In genomic region chr3:58577269-58577821, GRCh38 we compare ENCODE assay signal across 11 cellular contexts. TPM values are rescaled to one million over a fixed set of nuclear protein-coding genes. Genes with fewer than 3 reads are reported as not detected.
DNase-seq lines count a peak whose midpoint lies in the region; ATAC-seq, FAIRE-seq and TF ChIP-seq lines count a peak whose summit lies in the region.
"Had no signal": no experiment of that assay in that cellular context is flagged by ENCODE, and none has a peak within 500 bp of the region (broad histone marks: within the 10 kb centered on the region; RNA-seq: fewer than 3 reads in every experiment).

Gene FAM107A (minus strand): TSS chr3:58577391. CDS start chr3:58569860, 7,531 bp downstream.

- H3K4me3 ChIP-seq in muscle layer of duodenum (ENCODE audit: low read depth in 1 of 2, low read length in 2 of 2) (peak within 1 kb of the TSS; percentile 30 to 35), aorta (ENCODE audit: low read length in 2 of 2) (no peak within 1 kb of the TSS)
- H3K4me3 ChIP-seq: hepatocyte had no signal

- intact Hi-C loops in aorta (cut with DNase I): no loop called here

- no peak for FAIRE-seq in D721Med (lab: Jason Lieb, UNC)

- H3K9me3 ChIP-seq in muscle layer of duodenum (ENCODE audit: control insufficient read depth in 1 of 2, low read length in 2 of 2): no peaks in the 10 kb centered on the region
- no peaks in the 10 kb centered on the region for H3K9me3 ChIP-seq in aorta (ENCODE audit: control insufficient read depth, low read length)

- peaks cover 28% of the 10 kb centered on the region for H3K27me3 ChIP-seq in foreskin keratinocyte
- H3K27me3 ChIP-seq in muscle layer of duodenum (ENCODE audit: low read depth, low read length): no peaks in the 10 kb centered on the region
- H3K27me3 ChIP-seq in aorta (ENCODE audit: control insufficient read depth in 1 of 2, insufficient read depth in 2 of 2, low read length in 1 of 2): no peaks in the 10 kb centered on the region
- H3K27me3 ChIP-seq: hepatocyte had no signal

- H3K36me3 ChIP-seq in muscle layer of duodenum (ENCODE audit: control insufficient read depth in 1 of 2, insufficient read depth in 2 of 2, low read length in 2 of 2) (no peaks in the 10 kb centered on the region), aorta (ENCODE audit: control insufficient read depth in 1 of 2, insufficient read depth in 2 of 2, low read length in 1 of 2) (no peaks in the 10 kb centered on the region)

- WGBS in aorta, 2 donors: 6% methylated on average over 12 of the region's 12 CpGs

- ATAC-seq in foreskin keratinocyte: peak; percentile 44
- peak; percentile 73 for ATAC-seq in aorta (ENCODE audit: low FRiP score)
- ATAC-seq in HG03095 (IDR thresholded peaks at IDR 0.05; ENCODE audit: unreplicated experiment): no peak

- DNase-seq in NCI-H82 (lab: John Stamatoyannopoulos, UW): peak; percentile 17
- DNase-seq in NCI-H82 treated with DMSO at 0.1 percent for 48 hours (lab: John Stamatoyannopoulos, UW; ENCODE audit: unreplicated experiment): no peak
- DNase-seq in foreskin keratinocyte: peak in 1 of 2 donors; percentile 26
- peak in 1 of 2 donors; percentile 60 for DNase-seq in aorta
- no peak for DNase-seq in cerebellar nuclear complex (lab: John Stamatoyannopoulos, UW)
- no peak for DNase-seq in D721Med (ENCODE audit: insufficient read length, low spot score)
- DNase-seq: activated CD4-positive, alpha-beta T cell treated with anti-CD3 and anti-CD28 coated beads for 1 hour had no signal

- no peak within 1 kb of the TSS for H3K27ac ChIP-seq in foreskin keratinocyte
- peak within 1 kb of the TSS; percentile 17 for H3K27ac ChIP-seq in muscle layer of duodenum (ENCODE audit: low read length)
- no peak within 1 kb of the TSS for H3K27ac ChIP-seq in aorta (ENCODE audit: low read depth in 1 of 2, low read length in 2 of 2)
- H3K27ac ChIP-seq: hepatocyte had no signal

- H3K4me1 ChIP-seq in foreskin keratinocyte (no peaks in the 10 kb centered on the region), muscle layer of duodenum (ENCODE audit: control insufficient read depth in 1 of 2, insufficient read depth in 2 of 2, low read length in 2 of 2) (peaks cover 0 to 4% of the 10 kb centered on the region in 2 donors), aorta (ENCODE audit: control insufficient read depth in 1 of 2, insufficient read depth in 2 of 2, low read length in 2 of 2) (no peaks in the 10 kb centered on the region)

- TF ChIP-seq CTCF in foreskin keratinocyte (conservative IDR thresholded peaks at IDR 0.05) (peak; percentile 39), D721Med (IDR thresholded peaks at IDR 0.05; ENCODE audit: insufficient read depth, missing control alignments) (no peak)

RNA-seq across cellular contexts. Expression of gene FAM107A, which starts in this region (rescaled TPM):
- total RNA-seq in foreskin keratinocyte: not detected in 2 replicates
- polyA plus RNA-seq in foreskin keratinocyte: not detected in 2 replicates
- 10 to 100 TPM; 10.2 to 23.6 TPM for total RNA-seq in aorta
- polyA plus RNA-seq in aorta: 1 to 10 TPM; 3.8 to 5.6 TPM
- total RNA-seq: A172 had no signal

Comparison
In these comparisons a context has a peak if more than half of its experiments do, and no peak if none do; other contexts are left out.
1. RNA of gene FAM107A (total RNA-seq): 10.2 to 23.6 TPM in aorta; not detected in foreskin keratinocyte; every median in the first group is over 10 times any median in the second.
2. Peak in ATAC-seq in foreskin keratinocyte; RNA of the gene not detected or under 1 TPM.
3. H3K4me3 ChIP-seq: peak in muscle layer of duodenum (2 of 2); none in aorta (0 of 2).